Comparison of ENCODE assay signal across 8 cellular contexts in the genomic region with DNA sequence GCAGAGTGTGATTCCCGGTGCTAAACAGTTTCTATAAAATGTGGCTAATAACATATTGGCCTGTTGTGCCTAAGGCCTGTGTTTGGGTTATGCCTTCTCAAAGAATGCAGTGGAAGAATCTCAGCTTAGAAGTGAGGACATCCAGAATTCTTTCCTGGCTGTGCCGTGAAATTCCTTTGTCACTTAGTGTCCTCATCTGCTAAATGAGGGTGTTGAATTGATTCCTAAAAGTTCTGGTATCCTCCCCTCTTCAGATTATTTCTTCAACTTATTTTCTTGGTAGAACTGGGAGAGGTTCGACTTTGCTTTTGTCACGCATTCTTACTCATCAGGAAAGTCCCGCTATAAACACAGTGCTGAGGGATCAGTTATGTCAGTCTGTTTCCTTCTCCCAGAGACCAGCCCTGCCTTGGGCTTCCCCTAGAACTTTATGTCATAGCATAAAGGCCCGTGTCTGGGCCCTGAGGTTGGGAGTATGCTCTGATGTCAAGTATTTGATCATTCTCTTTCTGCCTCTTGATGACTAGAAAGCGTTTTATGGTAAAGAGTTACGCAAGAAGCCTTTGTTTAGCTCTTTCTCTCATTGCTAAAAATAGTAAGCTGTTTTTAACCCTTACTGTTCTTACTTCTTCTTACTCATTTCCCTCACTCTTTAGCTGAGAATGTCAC. TPM values are rescaled to one million over a fixed set of nuclear protein-coding genes. Genes with fewer than 3 reads are reported as not detected.
DNase-seq lines count a peak whose midpoint lies in the region; ATAC-seq lines count a peak whose summit lies in the region.

No MANE protein-coding gene starts in this region.

- H3K27ac ChIP-seq in mesodermal cell (ENCODE audit: low read depth, low read length, severe bottlenecking): peak overlapping the region; percentile 74

- H3K4me1 ChIP-seq in mesodermal cell (ENCODE audit: control insufficient read depth, insufficient read depth, low read length, poor library complexity, severe bottlenecking): peaks cover 6% of the 10 kb centered on the region

- no peaks in the 10 kb centered on the region for H3K27me3 Mint-ChIP-seq in effector memory CD8-positive, alpha-beta T cell

- peaks cover 91% of the 10 kb centered on the region for H3K36me3 ChIP-seq in mesodermal cell (ENCODE audit: control insufficient read depth, insufficient read depth, low read length)

- H3K9me3 Mint-ChIP-seq in activated naive CD4-positive, alpha-beta T cell treated with anti-CD3 and anti-CD28 coated beads, Interleukin-2, amount 50 U/mL, for 72 hours: no peaks in the 10 kb centered on the region
- no peaks in the 10 kb centered on the region for H3K9me3 Mint-ChIP-seq in effector memory CD8-positive, alpha-beta T cell

- ATAC-seq in GM19463 (IDR thresholded peaks at IDR 0.05; ENCODE audit: unreplicated experiment): peak; percentile 68
- ATAC-seq in HG03520 (IDR thresholded peaks at IDR 0.05; ENCODE audit: unreplicated experiment): peak; percentile 60
- peak; percentile 93 to 98 for ATAC-seq in activated naive CD4-positive, alpha-beta T cell treated with anti-CD3 and anti-CD28 coated beads, Interleukin-2, amount 50 U/mL, for 72 hours
- no peak for ATAC-seq in effector memory CD8-positive, alpha-beta T cell (replicated peaks)

- peak overlapping the region; percentile 2 to 5 for H3K27ac Mint-ChIP-seq in activated naive CD4-positive, alpha-beta T cell treated with anti-CD3 and anti-CD28 coated beads, Interleukin-2, amount 50 U/mL, for 72 hours
- H3K27ac Mint-ChIP-seq in effector memory CD8-positive, alpha-beta T cell: peak overlapping the region in 1 of 2 donors; percentile 1

- H3K36me3 Mint-ChIP-seq in activated naive CD4-positive, alpha-beta T cell treated with anti-CD3 and anti-CD28 coated beads, Interleukin-2, amount 50 U/mL, for 72 hours: peaks cover 47 to 72% of the 10 kb centered on the region in 2 donors
- peaks cover 22% of the 10 kb centered on the region for H3K36me3 Mint-ChIP-seq in effector memory CD8-positive, alpha-beta T cell (ENCODE audit: insufficient read depth)

- WGBS in mesodermal cell (ENCODE audit: insufficient coverage in 2 of 2), 2 experiments: 82 to 84% methylated on average over 3 to 4 of the region's 8 CpGs

- DNase-seq in EH (ENCODE audit: low read depth): peak; percentile 88
- peak; percentile 46 to 66 for DNase-seq in activated naive CD4-positive, alpha-beta T cell treated with anti-CD3 and anti-CD28 coated beads, Interleukin-2, amount 50 U/mL, for 72 hours (ENCODE audit: low spot score in 2 of 2)
- no peak for DNase-seq in effector CD8-positive, alpha-beta T cell (lab: John Stamatoyannopoulos, UW)
- DNase-seq in KG1 (lab: John Stamatoyannopoulos, UW): no peak
- no peak for DNase-seq in effector memory CD8-positive, alpha-beta T cell

- no peak overlapping the region for H3K4me3 Mint-ChIP-seq in effector memory CD8-positive, alpha-beta T cell

- no peaks in the 10 kb centered on the region for H3K9me3 ChIP-seq in mesodermal cell (ENCODE audit: control insufficient read depth, low read length)

- no peak overlapping the region for H3K4me3 ChIP-seq in mesodermal cell (ENCODE audit: extremely low read depth, insufficient read depth, low read length, poor library complexity, severe bottlenecking)

- peaks cover 9 to 11% of the 10 kb centered on the region in 2 donors for H3K4me1 Mint-ChIP-seq in effector memory CD8-positive, alpha-beta T cell (ENCODE audit: low read depth in 2 of 2)

RNA-seq across cellular contexts. Expression of gene MTAP, which starts 29.5 kb away (rescaled TPM):
- total RNA-seq in activated naive CD4-positive, alpha-beta T cell treated with anti-CD3 and anti-CD28 coated beads, Interleukin-2, amount 50 U/mL, for 72 hours: 10 to 100 TPM; 50.2 to 56.8 TPM
- 30.3 TPM for polyA plus RNA-seq in mesodermal cell (2013, experiment 1 of 2)
- polyA plus RNA-seq in mesodermal cell (2013, experiment 2 of 2): 25.1 TPM

Comparison
In these comparisons a context has a peak if more than half of its experiments do, and no peak if none do; other contexts are left out.
1. DNase-seq: peak in EH (single experiment) and activated naive CD4-positive, alpha-beta T cell treated with anti-CD3 and anti-CD28 coated beads, Interleukin-2, amount 50 U/mL, for 72 hours (2 of 2); none in effector CD8-positive, alpha-beta T cell (single experiment), KG1 (single experiment) and effector memory CD8-positive, alpha-beta T cell (0 of 3).